10 cellular contexts compared by ENCODE assay signal in genomic region chr1:27301052-27301422, GRCh38. TPM values are rescaled to one million over a fixed set of nuclear protein-coding genes. Genes with fewer than 3 reads are reported as not detected.
A peak's percentile ranks its signal among the peaks of the same experiment; 100 is the strongest.
DNase-seq lines count a peak whose midpoint lies in the region; ATAC-seq, FAIRE-seq and TF ChIP-seq lines count a peak whose summit lies in the region.
"Had no signal": no experiment of that assay in that cellular context is flagged by ENCODE, and none has a peak within 500 bp of the region (broad histone marks: within the 10 kb centered on the region; RNA-seq: fewer than 3 reads in every experiment).

No MANE protein-coding gene starts in this region.

- H3K27me3 Mint-ChIP-seq in dendritic cell treated with granulocyte-macrophage colony-stimulating factor and Interleukin-4, amounts not matched to agents 40 ng/mL and 50 ng/mL, for 4 days = no peaks in the 10 kb centered on the region
- no peaks in the 10 kb centered on the region for H3K27me3 Mint-ChIP-seq in activated CD4-positive, alpha-beta T cell treated with anti-CD3 and anti-CD28 coated beads, Interleukin-2, amount 10 ng/mL, durations not matched to agents 24 days and 14 days
- H3K27me3 Mint-ChIP-seq: activated naive CD8-positive, alpha-beta T cell treated with anti-CD3 and anti-CD28 coated beads, Interleukin-2, amount 50 U/mL, for 24 hours; natural killer cell treated with Interleukin-12 subunit alpha and Interleukin-12 subunit beta and Interleukin-15 and Interleukin-18, amount 100 ng/mL, for 72 hours had no signal

- no peak overlapping the region for H3K4me3 ChIP-seq in A549
- H3K4me3 ChIP-seq in neuronal stem cell (ENCODE audit: low read length in 2 of 2) = no peak overlapping the region

- peaks cover 17 to 27% of the 10 kb centered on the region in 2 donors for H3K36me3 ChIP-seq in neuronal stem cell (replicated peaks in 1 of 2; ENCODE audit: control insufficient read depth in 2 of 2, insufficient read depth in 2 of 2, low read length in 2 of 2)

- WGBS in A549 (ENCODE audit: missing lambda C conversion rate) = 45% methylated on average over 6 of the region's 8 CpGs
- WGBS in neuronal stem cell (ENCODE audit: extremely low coverage in 2 of 2, insufficient read length in 2 of 2, insufficient replicate concordance in 1 of 2), 2 donors = no CpG with 5 or more reads among the region's 8 CpGs

- no peak overlapping the region for H3K14ac ChIP-seq in neuronal stem cell (ENCODE audit: low read length)

- intact Hi-C loops in dendritic cell treated with granulocyte-macrophage colony-stimulating factor and Interleukin-4, amounts not matched to agents 40 ng/mL and 50 ng/mL, for 4 days (cut with micrococcal nuclease) = loop anchor here (1.0 to 5.0 kb wide), 3 partner anchors 56 to 306 kb away; no protein-coding TSS in a partner anchor
- intact Hi-C loops in activated CD4-positive, alpha-beta T cell treated with anti-CD3 and anti-CD28 coated beads, Interleukin-2, amount 10 ng/mL, durations not matched to agents 24 days and 14 days (cut with micrococcal nuclease) = no loop called here

- POLR2A ChIA-PET in A549 (lab: Yijun Ruan, JAX) = interaction anchor here (0.6 kb wide), 1 partner anchor 92 kb away, joined by 3 read pairs; no protein-coding TSS in a partner anchor

- H3K4me1 Mint-ChIP-seq in dendritic cell treated with granulocyte-macrophage colony-stimulating factor and Interleukin-4, amounts not matched to agents 40 ng/mL and 50 ng/mL, for 4 days (ENCODE audit: low read depth) = peaks cover 39% of the 10 kb centered on the region
- no peaks in the 10 kb centered on the region for H3K4me1 Mint-ChIP-seq in activated CD4-positive, alpha-beta T cell treated with anti-CD3 and anti-CD28 coated beads, Interleukin-2, amount 10 ng/mL, durations not matched to agents 24 days and 14 days
- H3K4me1 Mint-ChIP-seq: activated naive CD8-positive, alpha-beta T cell treated with anti-CD3 and anti-CD28 coated beads, Interleukin-2, amount 50 U/mL, for 24 hours had no signal

- H3K4me1 ChIP-seq in A549 = peaks cover 23% of the 10 kb centered on the region
- peaks cover 28 to 29% of the 10 kb centered on the region in 2 donors for H3K4me1 ChIP-seq in neuronal stem cell (ENCODE audit: control insufficient read depth in 2 of 2, insufficient read depth in 1 of 2, low read depth in 1 of 2, low read length in 2 of 2)

- DNase-seq in A549 (ENCODE audit: low read depth in 1 of 2, low spot score in 1 of 2) = no peak
- DNase-seq in neuronal stem cell (ENCODE audit: low spot score) = no peak
- no peak for DNase-seq in C1 segment of cervical spinal cord (lab: John Stamatoyannopoulos, UW)
- DNase-seq in activated CD4-positive, alpha-beta T cell treated with anti-CD3 and anti-CD28 coated beads, Interleukin-2, amount 10 ng/mL, durations not matched to agents 24 days and 14 days = no peak
- DNase-seq in LoVo (ENCODE audit: low spot score) = no peak

- no peak for TF ChIP-seq EP300 in A549 (IDR thresholded peaks at IDR 0.05)

- H3K9me3 Mint-ChIP-seq in dendritic cell treated with granulocyte-macrophage colony-stimulating factor and Interleukin-4, amounts not matched to agents 40 ng/mL and 50 ng/mL, for 4 days = no peaks in the 10 kb centered on the region
- no peaks in the 10 kb centered on the region for H3K9me3 Mint-ChIP-seq in activated CD4-positive, alpha-beta T cell treated with anti-CD3 and anti-CD28 coated beads, Interleukin-2, amount 10 ng/mL, durations not matched to agents 24 days and 14 days
- H3K9me3 Mint-ChIP-seq: activated naive CD8-positive, alpha-beta T cell treated with anti-CD3 and anti-CD28 coated beads, Interleukin-2, amount 50 U/mL, for 24 hours; natural killer cell treated with Interleukin-12 subunit alpha and Interleukin-12 subunit beta and Interleukin-15 and Interleukin-18, amount 100 ng/mL, for 72 hours had no signal

- H2AK5ac ChIP-seq in neuronal stem cell (ENCODE audit: low read depth, low read length) = peak overlapping the region; percentile 54

- H2BK120ac ChIP-seq in neuronal stem cell (ENCODE audit: low read depth, low read length) = no peak overlapping the region

- CTCF ChIA-PET in A549 (lab: Yijun Ruan, JAX) = interaction anchor here (0.5 to 10.6 kb wide), 43 partner anchors 10 to 878 kb away, joined by 3 to 215 read pairs (median 5); partner anchors contain the start of genes AHDC1, CD164L2, GPR3 and MAP3K6

- H3K79me1 ChIP-seq in neuronal stem cell (ENCODE audit: low read depth, low read length) = no peaks in the 10 kb centered on the region

- H4K8ac ChIP-seq in neuronal stem cell (ENCODE audit: low read depth, low read length) = no peak overlapping the region

- peak overlapping the region; percentile 8 for H2BK15ac ChIP-seq in neuronal stem cell (ENCODE audit: low read length)

- no peaks in the 10 kb centered on the region for H3K9me3 ChIP-seq in A549
- no peaks in the 10 kb centered on the region for H3K9me3 ChIP-seq in neuronal stem cell (replicated peaks in 1 of 2; ENCODE audit: control insufficient read depth in 2 of 2, insufficient read depth in 1 of 2, low read depth in 1 of 2, low read length in 2 of 2)

- no peak overlapping the region for H2BK5ac ChIP-seq in neuronal stem cell (ENCODE audit: low read length)

- H3K27ac Mint-ChIP-seq in dendritic cell treated with granulocyte-macrophage colony-stimulating factor and Interleukin-4, amounts not matched to agents 40 ng/mL and 50 ng/mL, for 4 days = peak overlapping the region; percentile 88
- H3K27ac Mint-ChIP-seq in activated CD4-positive, alpha-beta T cell treated with anti-CD3 and anti-CD28 coated beads, Interleukin-2, amount 10 ng/mL, durations not matched to agents 24 days and 14 days = no peak overlapping the region
- H3K27ac Mint-ChIP-seq: activated naive CD8-positive, alpha-beta T cell treated with anti-CD3 and anti-CD28 coated beads, Interleukin-2, amount 50 U/mL, for 24 hours; natural killer cell treated with Interleukin-12 subunit alpha and Interleukin-12 subunit beta and Interleukin-15 and Interleukin-18, amount 100 ng/mL, for 72 hours had no signal

- peak overlapping the region; percentile 84 for H3K18ac ChIP-seq in neuronal stem cell (ENCODE audit: low read length)

- H3K23ac ChIP-seq in neuronal stem cell (ENCODE audit: low read depth, low read length, poor library complexity) = no peak overlapping the region

- no peak; a peak in 2 of 5 replicates for TF ChIP-seq RAD21 in A549 (conservative IDR thresholded peaks at IDR 0.05 in 1 of 2, IDR thresholded peaks at IDR 0.05 in 1 of 2)

- H2AFZ ChIP-seq in neuronal stem cell (ENCODE audit: low read length) = no peak overlapping the region

- peak overlapping the region in 1 of 2 experiments; percentile 38; a peak in 1 of 6 replicates for H3K27ac ChIP-seq in A549
- H3K27ac ChIP-seq in neuronal stem cell (replicated peaks; ENCODE audit: low read length) = no peak overlapping the region

- H3K4ac ChIP-seq in neuronal stem cell (ENCODE audit: low read length) = no peak overlapping the region

- H2BK12ac ChIP-seq in neuronal stem cell (ENCODE audit: low read length) = no peak overlapping the region

- no peaks in the 10 kb centered on the region for H3K27me3 ChIP-seq in neuronal stem cell (ENCODE audit: control insufficient read depth in 3 of 3, insufficient read depth in 3 of 3, low read depth in 1 of 3, low read length in 3 of 3)

- TF ChIP-seq CTCF in A549 (IDR thresholded peaks at IDR 0.05) = no peak
- TF ChIP-seq CTCF in LNCAP (IDR thresholded peaks at IDR 0.05) = 0 out of 2 replicates have a peak, but pooled peaks have one; percentile 17

- H4K91ac ChIP-seq in neuronal stem cell (ENCODE audit: low read depth, low read length, poor library complexity) = no peak overlapping the region

- peaks cover 92% of the 10 kb centered on the region for H3K36me3 Mint-ChIP-seq in dendritic cell treated with granulocyte-macrophage colony-stimulating factor and Interleukin-4, amounts not matched to agents 40 ng/mL and 50 ng/mL, for 4 days (ENCODE audit: low read depth)
- peaks cover 20% of the 10 kb centered on the region for H3K36me3 Mint-ChIP-seq in activated CD4-positive, alpha-beta T cell treated with anti-CD3 and anti-CD28 coated beads, Interleukin-2, amount 10 ng/mL, durations not matched to agents 24 days and 14 days (ENCODE audit: low read depth)
- H3K36me3 Mint-ChIP-seq: natural killer cell treated with Interleukin-12 subunit alpha and Interleukin-12 subunit beta and Interleukin-15 and Interleukin-18, amount 100 ng/mL, for 72 hours had no signal

- no peak overlapping the region for H3K4me3 Mint-ChIP-seq in dendritic cell treated with granulocyte-macrophage colony-stimulating factor and Interleukin-4, amounts not matched to agents 40 ng/mL and 50 ng/mL, for 4 days
- no peak overlapping the region for H3K4me3 Mint-ChIP-seq in activated CD4-positive, alpha-beta T cell treated with anti-CD3 and anti-CD28 coated beads, Interleukin-2, amount 10 ng/mL, durations not matched to agents 24 days and 14 days
- H3K4me3 Mint-ChIP-seq: activated naive CD8-positive, alpha-beta T cell treated with anti-CD3 and anti-CD28 coated beads, Interleukin-2, amount 50 U/mL, for 24 hours; natural killer cell treated with Interleukin-12 subunit alpha and Interleukin-12 subunit beta and Interleukin-15 and Interleukin-18, amount 100 ng/mL, for 72 hours had no signal

- ATAC-seq in A549 (peak; percentile 2 to 20; a peak in 3 of 6 replicates), GM21619 (IDR thresholded peaks at IDR 0.05; ENCODE audit: unreplicated experiment) (no peak)

- no peak for TF ChIP-seq POLR2A in A549 (IDR thresholded peaks at IDR 0.05; ENCODE audit: low read length)

- H3K4me2 ChIP-seq in A549 = no peak overlapping the region
- H3K4me2 ChIP-seq in neuronal stem cell (ENCODE audit: insufficient read depth, low read length, poor library complexity, severe bottlenecking) = no peak overlapping the region

- no peak for FAIRE-seq in A549 (lab: Jason Lieb, UNC)

- peak overlapping the region; percentile 5 for H3K9ac ChIP-seq in neuronal stem cell (ENCODE audit: low read depth, low read length, poor library complexity)

RNA-seq across cellular contexts. Expression of gene TMEM222, which starts 20.9 kb away (rescaled TPM):
- polyA plus RNA-seq in A549 (2011; rRNA removed) (27.1 and 28.4 TPM in 2 replicates), A549 (2017; fragmentation: RNase III; extraction: RNeasy Plus Mini Kit Qiagen cat#74134 plus additional on column Dnase treatment) (29.7 to 32.0 TPM (median 30.0 TPM) in 3 replicates)
- 46.5 and 61.8 TPM in 2 replicates for polyA plus RNA-seq in A549 (2012; cell fraction: cytosol; rRNA removed)
- 62.1 and 74.3 TPM in 2 replicates for polyA plus RNA-seq in A549 (2012; cell fraction: nucleus; rRNA removed)
- 57.5 and 61.8 TPM in 2 replicates for polyA minus RNA-seq in A549 (2011; rRNA and poly(A)+ RNA removed)
- 23.9 TPM for polyA plus RNA-seq in neuronal stem cell (2013, experiment 1 of 2)
- 22.3 TPM for polyA plus RNA-seq in neuronal stem cell (2013, experiment 2 of 2)
- total RNA-seq in activated CD4-positive, alpha-beta T cell treated with anti-CD3 and anti-CD28 coated beads, Interleukin-2, amount 10 ng/mL, durations not matched to agents 24 days and 14 days = 39.6 and 41.4 TPM in 2 replicates

RNA-seq across cellular contexts. Expression of gene SYTL1, which starts 40.8 kb away (rescaled TPM):
- polyA plus RNA-seq in A549 (2011; rRNA removed) (0.50 and 0.80 TPM in 2 replicates), A549 (2017; fragmentation: RNase III; extraction: RNeasy Plus Mini Kit Qiagen cat#74134 plus additional on column Dnase treatment) (0.50 to 0.76 TPM (median 0.58 TPM) in 3 replicates)
- polyA plus RNA-seq in A549 (2012; cell fraction: cytosol; rRNA removed) = 0.94 and 1.0 TPM in 2 replicates
- polyA plus RNA-seq in A549 (2012; cell fraction: nucleus; rRNA removed) = 4.8 and 5.8 TPM in 2 replicates
- polyA minus RNA-seq in A549 (2011; rRNA and poly(A)+ RNA removed) = 0.37 and 0.73 TPM in 2 replicates
- polyA plus RNA-seq in neuronal stem cell (2013, experiment 1 of 2) = 8.5 TPM
- 8.0 TPM for polyA plus RNA-seq in neuronal stem cell (2013, experiment 2 of 2)
- 29.7 and 29.8 TPM in 2 replicates for total RNA-seq in activated CD4-positive, alpha-beta T cell treated with anti-CD3 and anti-CD28 coated beads, Interleukin-2, amount 10 ng/mL, durations not matched to agents 24 days and 14 days
